Comparison of ENCODE assay signal across 1 cellular context in the genomic region with DNA sequence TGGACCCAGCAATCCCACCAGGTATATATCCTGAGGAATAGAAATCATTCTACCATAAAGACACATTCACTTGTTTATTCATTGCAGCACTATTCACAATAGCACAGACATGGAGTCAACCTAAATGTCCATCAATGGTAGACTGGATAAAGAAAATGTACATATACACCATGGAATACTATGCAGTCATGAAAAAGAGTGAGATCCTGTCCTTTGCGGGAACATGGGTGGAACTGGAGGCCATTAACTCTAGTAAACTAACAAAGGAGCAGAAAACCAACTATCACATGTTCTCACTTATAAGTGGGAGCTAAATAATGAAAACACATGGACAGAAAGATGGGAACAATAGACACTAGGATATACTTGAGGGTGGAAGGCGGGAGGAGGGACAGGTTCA.
TF ChIP-seq lines count a peak whose summit lies in the region.

No MANE protein-coding gene starts in this region.

TF ChIP-seq in HCT116, 20 proteins besides CTCF, POLR2A, EP300 and RAD21:
- no peak for TF ChIP-seq ELF1 (IDR thresholded peaks at IDR 0.05; ENCODE audit: borderline replicate concordance, low read depth)
- TF ChIP-seq, protein P1, sequence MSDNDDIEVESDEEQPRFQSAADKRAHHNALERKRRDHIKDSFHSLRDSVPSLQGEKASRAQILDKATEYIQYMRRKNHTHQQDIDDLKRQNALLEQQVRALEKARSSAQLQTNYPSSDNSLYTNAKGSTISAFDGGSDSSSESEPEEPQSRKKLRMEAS (IDR thresholded peaks at IDR 0.05), result 0 out of 2 replicates have a peak, but pooled peaks have one; percentile 14
- TF ChIP-seq JUND (IDR thresholded peaks at IDR 0.05), result no peak
- no peak for TF ChIP-seq ZBTB33 (IDR thresholded peaks at IDR 0.05; ENCODE audit: extremely low read depth, insufficient replicate concordance, low read length)
- peak; percentile 1; the same call in 1 of the 2 replicates for TF ChIP-seq FOSL1 (IDR thresholded peaks at IDR 0.05; ENCODE audit: low read depth)
